ENCODE assay signal across 8 cellular contexts in the genomic region with DNA sequence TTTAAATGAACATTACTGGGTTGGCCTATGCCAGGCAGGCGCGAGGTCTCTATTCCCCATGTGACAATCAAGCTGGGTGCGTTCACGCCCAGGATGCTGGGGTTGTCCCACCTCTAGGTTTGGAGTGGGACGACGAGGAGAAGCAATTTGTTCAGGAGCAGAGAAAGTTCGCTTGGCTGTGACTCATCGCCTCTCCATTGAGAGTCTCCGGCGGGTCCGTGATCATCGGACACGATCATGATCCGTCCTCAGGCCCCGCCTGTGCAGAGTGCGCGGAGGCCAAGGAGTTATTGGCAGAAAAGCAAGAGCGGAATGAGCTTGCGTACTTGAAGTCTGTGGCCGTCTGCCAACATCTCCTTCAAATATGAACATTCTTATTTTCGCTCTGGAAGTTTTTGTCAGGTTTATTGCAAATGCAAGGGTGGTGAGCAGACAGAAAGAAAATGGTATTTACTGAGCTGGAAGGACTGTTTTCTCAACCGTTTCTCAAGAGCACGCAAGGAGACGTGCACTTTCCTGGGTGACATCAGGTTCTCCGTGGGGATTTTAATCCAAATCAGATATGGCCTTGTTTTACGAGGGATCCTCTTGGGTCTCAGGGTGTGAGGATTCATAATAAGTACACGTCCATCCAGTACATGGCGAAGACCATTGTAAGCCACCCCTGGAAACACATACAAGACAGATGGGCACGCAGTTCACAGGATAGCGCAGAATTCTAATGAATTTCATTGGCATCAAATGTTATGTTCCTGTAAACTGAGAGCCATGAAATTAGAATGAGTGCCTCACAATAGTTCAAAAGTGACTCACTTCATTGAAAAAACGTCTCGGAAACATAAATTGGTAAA.
A peak's percentile ranks its signal among the peaks of the same experiment; 100 is the strongest.
DNase-seq lines count a peak whose midpoint lies in the region; ATAC-seq and TF ChIP-seq lines count a peak whose summit lies in the region.

No MANE protein-coding gene starts in this region.

- H3K4me3 ChIP-seq in SK-N-MC (peak overlapping the region; percentile 72), skeletal muscle cell (ENCODE audit: low read depth, low read length) (peak overlapping the region; percentile 36)

- H3K9me3 ChIP-seq in SK-N-MC (ENCODE audit: low read depth, low read length) = no peaks in the 10 kb centered on the region

- H3K27me3 Mint-ChIP-seq in glutamatergic neuron (ENCODE audit: unreplicated experiment) (peaks cover 4% of the 10 kb centered on the region), endothelial cell (ENCODE audit: unreplicated experiment) (peaks cover 2% of the 10 kb centered on the region)
- H3K27me3 Mint-ChIP-seq in naive thymus-derived CD8-positive, alpha-beta T cell = peaks cover 10 to 37% (median 25%) of the 10 kb centered on the region in 5 donors

- no peaks in the 10 kb centered on the region for H3K36me3 ChIP-seq in SK-N-MC (ENCODE audit: insufficient read depth, low read length)

- H3K36me3 Mint-ChIP-seq in glutamatergic neuron (ENCODE audit: unreplicated experiment) (no peaks in the 10 kb centered on the region), endothelial cell (ENCODE audit: low read depth, unreplicated experiment) (no peaks in the 10 kb centered on the region)
- no peaks in the 10 kb centered on the region for H3K36me3 Mint-ChIP-seq in naive thymus-derived CD8-positive, alpha-beta T cell

- peak overlapping the region; percentile 95 for H3K27ac ChIP-seq in SK-N-MC

- DNase-seq in EH (ENCODE audit: low read depth) (peak; percentile 99), SK-N-MC (ENCODE audit: low read depth, low spot score) (no peak), glutamatergic neuron (no peak), skeletal muscle cell (ENCODE audit: low read depth) (peak; percentile 95), occipital lobe (lab: John Stamatoyannopoulos, UW) (no peak), endothelial cell (ENCODE audit: low spot score) (no peak), NK-92 (lab: John Stamatoyannopoulos, UW; ENCODE audit: unreplicated experiment) (no peak)
- no peak for DNase-seq in naive thymus-derived CD8-positive, alpha-beta T cell

- H3K4me3 Mint-ChIP-seq in glutamatergic neuron (ENCODE audit: unreplicated experiment) = no peak overlapping the region
- no peak overlapping the region for H3K4me3 Mint-ChIP-seq in naive thymus-derived CD8-positive, alpha-beta T cell
- no peak overlapping the region for H3K4me3 Mint-ChIP-seq in endothelial cell (ENCODE audit: unreplicated experiment)

- H3K4me1 Mint-ChIP-seq in glutamatergic neuron (ENCODE audit: low read depth, unreplicated experiment) = peaks cover 23% of the 10 kb centered on the region
- peaks cover 0 to 6% (median 3%) of the 10 kb centered on the region in 4 donors for H3K4me1 Mint-ChIP-seq in naive thymus-derived CD8-positive, alpha-beta T cell
- H3K4me1 Mint-ChIP-seq in endothelial cell (ENCODE audit: unreplicated experiment) = peaks cover 3% of the 10 kb centered on the region

- peak overlapping the region; percentile 72 for H3K27ac Mint-ChIP-seq in glutamatergic neuron (ENCODE audit: unreplicated experiment)
- H3K27ac Mint-ChIP-seq in naive thymus-derived CD8-positive, alpha-beta T cell = peak overlapping the region in 1 of 10 donors; percentile 31
- no peak overlapping the region for H3K27ac Mint-ChIP-seq in endothelial cell (ENCODE audit: unreplicated experiment)

- no peak overlapping the region for H3K9ac ChIP-seq in SK-N-MC (ENCODE audit: insufficient read length)

- H3K9me3 Mint-ChIP-seq in glutamatergic neuron (ENCODE audit: unreplicated experiment) (no peaks in the 10 kb centered on the region), endothelial cell (ENCODE audit: unreplicated experiment) (no peaks in the 10 kb centered on the region)
- no peaks in the 10 kb centered on the region for H3K9me3 Mint-ChIP-seq in naive thymus-derived CD8-positive, alpha-beta T cell

- no peak for TF ChIP-seq CTCF in glutamatergic neuron (IDR thresholded peaks at IDR 0.05; ENCODE audit: partially characterized antibody, unreplicated experiment)
- TF ChIP-seq CTCF in endothelial cell (IDR thresholded peaks at IDR 0.05; ENCODE audit: unreplicated experiment) = no peak

- no peak for ATAC-seq in naive thymus-derived CD8-positive, alpha-beta T cell

- POLR2A ChIA-PET in naive thymus-derived CD8-positive, alpha-beta T cell (lab: Charles Lee) = no interaction called here

Comparison
In these comparisons a context has a peak if more than half of its experiments do, and no peak if none do; other contexts are left out.
1. DNase-seq: peak in EH (single experiment) and skeletal muscle cell (single experiment); none in SK-N-MC (single experiment), glutamatergic neuron (single experiment), occipital lobe (single experiment), naive thymus-derived CD8-positive, alpha-beta T cell (0 of 10), endothelial cell (single experiment) and NK-92 (single experiment).